In genomic region chr11:66136752-66137123, GRCh38 we compare ENCODE assay signal across 1 cellular context.
TF ChIP-seq lines count a peak whose summit lies in the region.

No MANE protein-coding gene starts in this region.

TF ChIP-seq in K562, 482 proteins besides CTCF, POLR2A, EP300 and RAD21 (continued from another document):
- TF ChIP-seq ATF3 (IDR thresholded peaks at IDR 0.05): peak; percentile 64
- no peak for TF ChIP-seq ATF3 (CRISPR knock-in tag; conservative IDR thresholded peaks at IDR 0.05)
- TF ChIP-seq FOXA3 (CRISPR knock-in tag; conservative IDR thresholded peaks at IDR 0.05 in 1 of 2, IDR thresholded peaks at IDR 0.05 in 1 of 2): 0 out of 4 replicates have a peak, but pooled peaks of 1 of the 2 experiments have one; percentile 21
- TF ChIP-seq ZNF778 (CRISPR knock-in tag; IDR thresholded peaks at IDR 0.05): no peak
- no peak for TF ChIP-seq SMARCA4 (IDR thresholded peaks at IDR 0.05)
TF ChIP-seq in K562: peak in this region for 4.
